ENCODE assay signal across 1 cellular context in genomic region chr17:28370744-28371103, GRCh38.
TF ChIP-seq lines count a peak whose summit lies in the region.

No MANE protein-coding gene starts in this region.

TF ChIP-seq in K562, 482 proteins besides CTCF, POLR2A, EP300 and RAD21:
- TF ChIP-seq STAG1 (CRISPR knock-in tag; IDR thresholded peaks at IDR 0.05; ENCODE audit: borderline replicate concordance) (no peak), NR3C1 (CRISPR knock-in tag; IDR thresholded peaks at IDR 0.05) (no peak), ETV1 (tag; conservative IDR thresholded peaks at IDR 0.05; ENCODE audit: low read depth) (no peak), ZNF212 (CRISPR knock-in tag; IDR thresholded peaks at IDR 0.05) (no peak), NR2C2 (CRISPR knock-in tag; IDR thresholded peaks at IDR 0.05) (no peak), NR2C2 (tag; IDR thresholded peaks at IDR 0.05) (no peak), ZNF830 (CRISPR knock-in tag; IDR thresholded peaks at IDR 0.05) (no peak), DACH1 (IDR thresholded peaks at IDR 0.05; ENCODE audit: partially characterized antibody) (no peak), RBM15 (IDR thresholded peaks at IDR 0.05; ENCODE audit: insufficient read depth, low read length) (no peak), ETV5 (CRISPR knock-in tag; IDR thresholded peaks at IDR 0.05; ENCODE audit: low read depth) (no peak), ZNF609 (CRISPR knock-in tag; IDR thresholded peaks at IDR 0.05; ENCODE audit: borderline replicate concordance) (no peak), STAT5B (CRISPR knock-in tag; IDR thresholded peaks at IDR 0.05) (no peak), ZC3H11A (IDR thresholded peaks at IDR 0.05; ENCODE audit: low read depth, low read length) (no peak), CEBPB (tag; IDR thresholded peaks at IDR 0.05) (no peak), POU5F1 (IDR thresholded peaks at IDR 0.05; ENCODE audit: borderline replicate concordance, low read depth, low read length, partially characterized antibody) (no peak), TBL1XR1 (IDR thresholded peaks at IDR 0.05; ENCODE audit: low read length in 2 of 2) (no peak)
